ENCODE assay signal across 12 cellular contexts in the genomic region with DNA sequence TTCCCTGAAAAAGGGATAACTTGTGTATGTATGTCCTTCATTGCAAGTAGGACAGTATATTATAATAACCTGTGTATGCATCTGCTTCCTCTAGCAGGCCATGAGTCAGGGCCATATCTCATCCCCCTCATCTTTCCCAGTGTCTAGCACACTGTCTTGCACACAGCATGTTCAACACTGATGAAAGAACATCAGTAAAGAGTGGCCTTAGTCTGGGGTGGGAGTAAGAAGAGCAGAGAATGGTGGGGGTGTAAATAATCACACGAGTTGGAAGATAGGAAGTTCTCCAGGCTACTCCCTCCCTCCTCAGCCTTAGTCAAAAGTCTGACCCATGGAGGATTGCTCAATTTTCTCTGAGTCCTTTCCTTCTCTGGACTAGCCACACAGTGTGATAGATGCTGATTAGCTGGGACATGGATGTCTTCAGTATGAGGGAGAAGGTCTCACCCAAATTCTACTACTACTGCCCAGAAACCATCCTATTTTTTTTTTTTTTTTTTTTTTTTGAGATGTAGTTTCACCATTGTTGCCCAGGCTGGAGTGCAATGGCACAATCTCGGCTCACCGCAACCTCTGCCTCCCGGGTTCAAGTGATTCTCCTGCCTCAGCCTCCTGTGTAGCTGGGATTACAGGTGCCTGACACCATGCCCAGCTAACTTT. TPM values are rescaled to one million over a fixed set of nuclear protein-coding genes. Genes with fewer than 3 reads are reported as not detected.
DNase-seq lines count a peak whose midpoint lies in the region; ATAC-seq lines count a peak whose summit lies in the region.
"Had no signal": no experiment of that assay in that cellular context is flagged by ENCODE, and none has a peak within 500 bp of the region (broad histone marks: within the 10 kb centered on the region; RNA-seq: fewer than 3 reads in every experiment).

No MANE protein-coding gene starts in this region.

- H3K27ac Mint-ChIP-seq in activated CD4-positive, alpha-beta T cell treated with anti-CD3 and anti-CD28 coated beads for 36 hours, result peak overlapping the region; percentile 81
- H3K27ac Mint-ChIP-seq in activated CD8-positive, alpha-beta T cell treated with anti-CD3 and anti-CD28 coated beads, Interleukin-2, amount 10 ng/mL, durations not matched to agents 7 days and 5 days, result peak overlapping the region; percentile 4

- H3K36me3 ChIP-seq in subcutaneous abdominal adipose tissue (ENCODE audit: control insufficient read depth in 5 of 5, insufficient read depth in 5 of 5, low read length in 5 of 5), result no peaks in the 10 kb centered on the region

- H3K9ac ChIP-seq in subcutaneous abdominal adipose tissue (ENCODE audit: low read length in 5 of 5), result no peak overlapping the region

- H3K36me3 Mint-ChIP-seq in activated CD4-positive, alpha-beta T cell treated with anti-CD3 and anti-CD28 coated beads for 36 hours (ENCODE audit: low read depth), result no peaks in the 10 kb centered on the region
- no peaks in the 10 kb centered on the region for H3K36me3 Mint-ChIP-seq in activated CD8-positive, alpha-beta T cell treated with anti-CD3 and anti-CD28 coated beads, Interleukin-2, amount 10 ng/mL, durations not matched to agents 7 days and 5 days (ENCODE audit: low read depth)

- DNase-seq in activated CD4-positive, alpha-beta T cell treated with anti-CD3 and anti-CD28 coated beads for 36 hours, result no peak
- no peak for DNase-seq in activated CD4-positive, alpha-beta T cell treated with anti-CD3 and anti-CD28 coated beads, Interleukin-2, amount 50 U/mL, for 4 hours
- DNase-seq in activated CD8-positive, alpha-beta T cell treated with anti-CD3 and anti-CD28 coated beads, Interleukin-2, amount 10 ng/mL, durations not matched to agents 7 days and 5 days, result no peak
- DNase-seq in left ventricle myocardium superior (no peak), DMS53 treated with DMSO at 0.1 percent for 48 hours (lab: John Stamatoyannopoulos, UW; ENCODE audit: unreplicated experiment) (no peak), NCI-H1105 (lab: John Stamatoyannopoulos, UW) (no peak)
- DNase-seq: ACHN; stimulated activated CD4-positive, alpha-beta T cell treated with anti-CD3 and anti-CD28 coated beads, Interleukin-1b, Interleukin-23, amount 100 ng/mL, for 48 hours had no signal

- no peaks in the 10 kb centered on the region for H3K27me3 ChIP-seq in subcutaneous abdominal adipose tissue (ENCODE audit: control insufficient read depth in 5 of 5, insufficient read depth in 4 of 5, low read length in 5 of 5)

- intact Hi-C loops in activated CD4-positive, alpha-beta T cell treated with anti-CD3 and anti-CD28 coated beads for 36 hours (cut with DNase I, micrococcal nuclease), result no loop called here
- intact Hi-C loops in left ventricle myocardium superior (cut with micrococcal nuclease), result no loop called here

- H3K4me1 Mint-ChIP-seq in activated CD4-positive, alpha-beta T cell treated with anti-CD3 and anti-CD28 coated beads for 36 hours, result peaks cover 15% of the 10 kb centered on the region
- peaks cover 11% of the 10 kb centered on the region for H3K4me1 Mint-ChIP-seq in activated CD8-positive, alpha-beta T cell treated with anti-CD3 and anti-CD28 coated beads, Interleukin-2, amount 10 ng/mL, durations not matched to agents 7 days and 5 days (ENCODE audit: low read depth)

- H3K9me3 ChIP-seq in subcutaneous abdominal adipose tissue (ENCODE audit: control insufficient read depth in 5 of 5, low read length in 5 of 5), result no peaks in the 10 kb centered on the region

- no peaks in the 10 kb centered on the region for H3K27me3 Mint-ChIP-seq in activated CD4-positive, alpha-beta T cell treated with anti-CD3 and anti-CD28 coated beads for 36 hours
- H3K27me3 Mint-ChIP-seq in activated CD8-positive, alpha-beta T cell treated with anti-CD3 and anti-CD28 coated beads, Interleukin-2, amount 10 ng/mL, durations not matched to agents 7 days and 5 days (ENCODE audit: low read depth), result no peaks in the 10 kb centered on the region

- ATAC-seq in activated CD4-positive, alpha-beta T cell treated with anti-CD3 and anti-CD28 coated beads for 36 hours, result peak; percentile 82
- no peak for ATAC-seq in activated CD8-positive, alpha-beta T cell treated with anti-CD3 and anti-CD28 coated beads, Interleukin-2, amount 10 ng/mL, durations not matched to agents 7 days and 5 days
- peak; percentile 67 for ATAC-seq in left ventricle myocardium superior
- no peak for ATAC-seq in HG02642 (IDR thresholded peaks at IDR 0.05; ENCODE audit: poor library complexity, unreplicated experiment)

- POLR2A ChIA-PET in activated CD4-positive, alpha-beta T cell treated with anti-CD3 and anti-CD28 coated beads for 36 hours (lab: Charles Lee), result interaction anchor here (1.9 kb wide), 1 partner anchor 14 kb away, joined by 12 read pairs; the partner anchor contains the start of gene SP1
- POLR2A ChIA-PET in activated CD8-positive, alpha-beta T cell treated with anti-CD3 and anti-CD28 coated beads, Interleukin-2, amount 10 ng/mL, durations not matched to agents 7 days and 5 days (lab: Charles Lee), result interaction anchor here (0.6 to 2.0 kb wide), 2 partner anchors 14 to 577 kb away, joined by 3 to 12 read pairs; partner anchors contain the start of gene SP1

- H3K27ac ChIP-seq in subcutaneous abdominal adipose tissue (ENCODE audit: low read depth, low read length), result peak overlapping the region; percentile 50

- CTCF ChIA-PET in activated CD4-positive, alpha-beta T cell treated with anti-CD3 and anti-CD28 coated beads for 36 hours (lab: Charles Lee), result interaction anchor here (0.6 to 1.7 kb wide), 5 partner anchors 13 to 84 kb away, joined by 3 to 6 read pairs (median 4); partner anchors contain the start of genes AAAS and SP1
- CTCF ChIA-PET in activated CD8-positive, alpha-beta T cell treated with anti-CD3 and anti-CD28 coated beads, Interleukin-2, amount 10 ng/mL, durations not matched to agents 7 days and 5 days (lab: Charles Lee), result interaction anchor here (0.9 to 3.7 kb wide), 5 partner anchors 13 to 55 kb away, joined by 3 to 20 read pairs (median 7); partner anchors contain the start of gene SP1

- H3K9me3 Mint-ChIP-seq in activated CD4-positive, alpha-beta T cell treated with anti-CD3 and anti-CD28 coated beads for 36 hours (ENCODE audit: low read depth), result no peaks in the 10 kb centered on the region
- H3K9me3 Mint-ChIP-seq in activated CD8-positive, alpha-beta T cell treated with anti-CD3 and anti-CD28 coated beads, Interleukin-2, amount 10 ng/mL, durations not matched to agents 7 days and 5 days (ENCODE audit: insufficient read depth), result no peaks in the 10 kb centered on the region

- H3K4me3 ChIP-seq in subcutaneous abdominal adipose tissue (ENCODE audit: low read depth in 1 of 5, low read length in 5 of 5), result no peak overlapping the region

- no peak overlapping the region for H3K4me3 Mint-ChIP-seq in activated CD4-positive, alpha-beta T cell treated with anti-CD3 and anti-CD28 coated beads for 36 hours
- H3K4me3 Mint-ChIP-seq in activated CD8-positive, alpha-beta T cell treated with anti-CD3 and anti-CD28 coated beads, Interleukin-2, amount 10 ng/mL, durations not matched to agents 7 days and 5 days, result no peak overlapping the region

- peaks cover 3 to 23% (median 13%) of the 10 kb centered on the region in 5 donors for H3K4me1 ChIP-seq in subcutaneous abdominal adipose tissue (ENCODE audit: control insufficient read depth in 5 of 5, insufficient read depth in 5 of 5, low read length in 5 of 5)

RNA-seq across cellular contexts. Expression of gene SP1, which starts 14.6 kb away (rescaled TPM):
- total RNA-seq in activated CD4-positive, alpha-beta T cell treated with anti-CD3 and anti-CD28 coated beads for 36 hours, result 10 to 100 TPM; 76.8 to 93.5 TPM
- 10 to 100 TPM; 72.2 to 76.5 TPM for total RNA-seq in activated CD8-positive, alpha-beta T cell treated with anti-CD3 and anti-CD28 coated beads, Interleukin-2, amount 10 ng/mL, durations not matched to agents 7 days and 5 days
- 30.1 TPM for total RNA-seq in left ventricle myocardium superior

RNA-seq across cellular contexts. Expression of gene SP7, which starts 29.2 kb away (rescaled TPM):
- not detected for total RNA-seq in activated CD4-positive, alpha-beta T cell treated with anti-CD3 and anti-CD28 coated beads for 36 hours
- total RNA-seq in activated CD8-positive, alpha-beta T cell treated with anti-CD3 and anti-CD28 coated beads, Interleukin-2, amount 10 ng/mL, durations not matched to agents 7 days and 5 days, result not detected
- not detected for total RNA-seq in left ventricle myocardium superior
- total RNA-seq: activated CD8-positive, alpha-beta memory T cell treated with anti-CD3 and anti-CD28 coated beads for 36 hours; lower leg skin had no signal

RNA-seq across cellular contexts. Expression of gene AAAS, which starts 44.0 kb away (rescaled TPM):
- total RNA-seq in activated CD4-positive, alpha-beta T cell treated with anti-CD3 and anti-CD28 coated beads for 36 hours, result 10 to 100 TPM; 65.5 to 72.5 TPM
- 10 to 100 TPM; 67.5 to 67.9 TPM for total RNA-seq in activated CD8-positive, alpha-beta T cell treated with anti-CD3 and anti-CD28 coated beads, Interleukin-2, amount 10 ng/mL, durations not matched to agents 7 days and 5 days
- total RNA-seq in left ventricle myocardium superior, result 39.4 TPM

RNA-seq across cellular contexts. Expression of gene AMHR2, which starts 58.3 kb away (rescaled TPM):
- not detected for total RNA-seq in activated CD4-positive, alpha-beta T cell treated with anti-CD3 and anti-CD28 coated beads for 36 hours
- not detected for total RNA-seq in activated CD8-positive, alpha-beta T cell treated with anti-CD3 and anti-CD28 coated beads, Interleukin-2, amount 10 ng/mL, durations not matched to agents 7 days and 5 days
- not detected for total RNA-seq in left ventricle myocardium superior
- total RNA-seq: activated CD8-positive, alpha-beta memory T cell treated with anti-CD3 and anti-CD28 coated beads for 36 hours had no signal

Comparison
In these comparisons a context has a peak if more than half of its experiments do, and no peak if none do; other contexts are left out.
1. ATAC-seq: peak in activated CD4-positive, alpha-beta T cell treated with anti-CD3 and anti-CD28 coated beads for 36 hours (single experiment) and left ventricle myocardium superior (single experiment); none in activated CD8-positive, alpha-beta T cell treated with anti-CD3 and anti-CD28 coated beads, Interleukin-2, amount 10 ng/mL, durations not matched to agents 7 days and 5 days (single experiment) and HG02642 (single experiment).